In genomic region chr2:199914372-199914958, GRCh38 we compare ENCODE assay signal across 1 cellular context.
A peak's percentile ranks its signal among the peaks of the same experiment; 100 is the strongest.
TF ChIP-seq lines count a peak whose summit lies in the region.

No MANE protein-coding gene starts in this region.

TF ChIP-seq in K562, 482 proteins besides CTCF, POLR2A, EP300 and RAD21:
- no peak for TF ChIP-seq FUS (optimal IDR thresholded peaks at IDR 0.05; ENCODE audit: low read depth, low read length)
- TF ChIP-seq ZNF512 (tag; IDR thresholded peaks at IDR 0.05), result no peak
- TF ChIP-seq SMAD4 (CRISPR knock-in tag; conservative IDR thresholded peaks at IDR 0.05), result no peak
- no peak for TF ChIP-seq E2F5 (CRISPR knock-in tag; IDR thresholded peaks at IDR 0.05)
- no peak for TF ChIP-seq SMARCE1 (IDR thresholded peaks at IDR 0.05)
- TF ChIP-seq IFI16 (CRISPR knock-in tag; IDR thresholded peaks at IDR 0.05), result no peak
- TF ChIP-seq, protein P1, sequence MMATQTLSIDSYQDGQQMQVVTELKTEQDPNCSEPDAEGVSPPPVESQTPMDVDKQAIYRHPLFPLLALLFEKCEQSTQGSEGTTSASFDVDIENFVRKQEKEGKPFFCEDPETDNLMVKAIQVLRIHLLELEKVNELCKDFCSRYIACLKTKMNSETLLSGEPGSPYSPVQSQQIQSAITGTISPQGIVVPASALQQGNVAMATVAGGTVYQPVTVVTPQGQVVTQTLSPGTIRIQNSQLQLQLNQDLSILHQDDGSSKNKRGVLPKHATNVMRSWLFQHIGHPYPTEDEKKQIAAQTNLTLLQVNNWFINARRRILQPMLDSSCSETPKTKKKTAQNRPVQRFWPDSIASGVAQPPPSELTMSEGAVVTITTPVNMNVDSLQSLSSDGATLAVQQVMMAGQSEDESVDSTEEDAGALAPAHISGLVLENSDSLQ (IDR thresholded peaks at IDR 0.05), result peak; percentile 60; the same call in 1 of the 2 replicates
TF ChIP-seq in K562: peak in this region for 1.
